In the genomic region with DNA sequence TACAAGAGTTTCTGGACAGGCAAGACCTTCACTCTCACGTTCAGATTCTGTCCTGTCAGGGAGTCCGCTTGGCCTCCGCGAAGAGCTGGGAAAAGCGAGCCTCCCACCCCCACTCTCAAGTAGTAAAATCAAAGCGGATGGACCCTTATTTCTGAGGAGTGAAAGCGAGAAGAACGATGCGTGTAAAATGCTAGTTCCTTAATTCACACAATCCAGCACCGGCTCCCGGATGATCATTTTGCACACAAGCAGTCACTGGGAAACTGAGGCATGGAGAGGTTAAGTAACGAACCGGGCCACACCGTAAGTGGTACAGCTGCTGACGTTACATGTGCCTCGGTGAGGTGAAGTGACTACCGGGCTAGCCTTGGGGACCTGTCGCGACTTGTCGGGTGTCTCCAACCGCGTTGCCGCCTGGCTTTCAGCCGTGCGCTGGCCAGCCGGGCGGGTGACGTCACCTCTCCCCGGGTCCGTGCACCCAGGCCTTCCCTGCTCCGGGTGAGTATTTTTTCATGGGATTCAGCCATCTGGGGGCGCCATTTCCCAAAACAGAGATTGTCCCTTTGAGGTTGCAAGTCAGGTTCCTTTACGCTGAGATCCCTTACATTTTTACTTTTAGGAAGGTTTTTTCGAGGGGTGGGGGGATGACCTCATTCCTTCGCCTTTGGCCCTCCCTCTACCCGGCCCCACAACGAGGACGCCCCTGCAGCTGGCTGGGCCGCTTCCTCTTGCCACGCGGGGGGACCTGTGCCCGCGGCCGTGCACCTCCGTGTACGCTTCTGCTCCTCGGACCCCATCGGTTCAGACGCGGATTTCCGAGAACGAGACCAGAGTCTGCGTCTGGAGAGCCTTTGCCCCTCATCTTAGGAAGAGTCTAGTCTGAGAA, we compare ENCODE assay signal across 8 cellular contexts. TPM values are rescaled to one million over a fixed set of nuclear protein-coding genes. Genes with fewer than 3 reads are reported as not detected.
DNase-seq lines count a peak whose midpoint lies in the region; ATAC-seq, FAIRE-seq and TF ChIP-seq lines count a peak whose summit lies in the region.

No MANE protein-coding gene starts in this region.

- no peaks in the 10 kb centered on the region for H3K9me2 ChIP-seq in hepatocyte (replicated peaks; ENCODE audit: insufficient read depth)

- H3K27me3 ChIP-seq in HL-60 (ENCODE audit: insufficient read depth, poor library complexity, severe bottlenecking) (peaks cover 77% of the 10 kb centered on the region), adrenal gland (peaks cover 61% of the 10 kb centered on the region), hepatocyte (peaks cover 73% of the 10 kb centered on the region)

- POLR2A ChIA-PET in A549 (lab: Yijun Ruan, JAX): no interaction called here

- TF ChIP-seq RAD21 in A549 (conservative IDR thresholded peaks at IDR 0.05 in 1 of 2, IDR thresholded peaks at IDR 0.05 in 1 of 2): no peak

- FAIRE-seq in A549 (lab: Jason Lieb, UNC): no peak

- H3K27ac ChIP-seq in A549 (no peak overlapping the region), HL-60 (replicated peaks) (no peak overlapping the region), adrenal gland (no peak overlapping the region), hepatocyte (no peak overlapping the region)

- H3K4me2 ChIP-seq in A549: peak overlapping the region; percentile 54
- peak overlapping the region; percentile 88 for H3K4me2 ChIP-seq in hepatocyte

- DNase-seq in A549 (ENCODE audit: low read depth in 1 of 2, low spot score in 1 of 2): peak in 1 of 2 experiments; percentile 5
- DNase-seq in HL-60 (ENCODE audit: low read depth in 1 of 2, low spot score in 1 of 2): peak in 1 of 2 experiments; percentile 18
- peak in 6 of 7 donors; percentile 28 to 62 (median 37) for DNase-seq in adrenal gland
- DNase-seq in hepatocyte (ENCODE audit: low spot score): peak; percentile 78
- DNase-seq in retinal pigment epithelial cell (ENCODE audit: low read depth): no peak
- DNase-seq in DMS114 treated with DMSO at 0.1 percent for 48 hours (lab: John Stamatoyannopoulos, UW; ENCODE audit: unreplicated experiment): no peak

- WGBS in A549 (ENCODE audit: missing lambda C conversion rate): 35% methylated on average over 48 of the region's 53 CpGs
- WGBS in adrenal gland, 4 donors: 7 to 15% (median 8%) methylated on average over 38 to 53 of the region's 53 CpGs
- 9% methylated on average over 53 of the region's 53 CpGs for WGBS in hepatocyte (ENCODE audit: low lambda C conversion rate, missing lambda C conversion rate)

- CTCF ChIA-PET in A549 (lab: Yijun Ruan, JAX): no interaction called here

- no peaks in the 10 kb centered on the region for H4K20me1 ChIP-seq in hepatocyte (ENCODE audit: insufficient read depth, poor library complexity, severe bottlenecking)

- H3K4me1 ChIP-seq in A549 (no peaks in the 10 kb centered on the region), adrenal gland (replicated peaks in 1 of 2) (peaks cover 3 to 24% of the 10 kb centered on the region in 2 donors), hepatocyte (ENCODE audit: insufficient read depth) (peaks cover 36% of the 10 kb centered on the region)

- H3K36me3 ChIP-seq in adrenal gland (replicated peaks in 1 of 2) (no peaks in the 10 kb centered on the region), hepatocyte (replicated peaks; ENCODE audit: insufficient read depth, low read depth) (no peaks in the 10 kb centered on the region)

- H2AFZ ChIP-seq in hepatocyte: peak overlapping the region; percentile 56

- H3K9me3 ChIP-seq in A549 (no peaks in the 10 kb centered on the region), adrenal gland (replicated peaks in 1 of 3) (no peaks in the 10 kb centered on the region), hepatocyte (ENCODE audit: low read depth) (no peaks in the 10 kb centered on the region)

- no peaks in the 10 kb centered on the region for H3K79me2 ChIP-seq in hepatocyte

- H3K4me3 ChIP-seq in A549 (no peak overlapping the region), HL-60 (replicated peaks; ENCODE audit: insufficient read depth, low read length) (peak overlapping the region; percentile 2), adrenal gland (peak overlapping the region in 1 of 4 donors; percentile 36), hepatocyte (peak overlapping the region; percentile 25), retinal pigment epithelial cell (ENCODE audit: low read length) (peak overlapping the region; percentile 29)

- ATAC-seq in A549: peak in 1 of 2 experiments; percentile 48; a peak in 2 of 6 replicates
- no peak for ATAC-seq in GM18498 (IDR thresholded peaks at IDR 0.05; ENCODE audit: unreplicated experiment)
- ATAC-seq in HG03095 (IDR thresholded peaks at IDR 0.05; ENCODE audit: unreplicated experiment): no peak

- no peak for TF ChIP-seq EP300 in A549 (IDR thresholded peaks at IDR 0.05)

- intact Hi-C loops in adrenal gland (cut with DNase I): no loop called here

- no peak for TF ChIP-seq CTCF in A549 (IDR thresholded peaks at IDR 0.05)
- no peak for TF ChIP-seq CTCF in HL-60 (IDR thresholded peaks at IDR 0.05; ENCODE audit: insufficient read depth, low read length)
- TF ChIP-seq CTCF in adrenal gland (IDR thresholded peaks at IDR 0.05): no peak
- TF ChIP-seq CTCF in hepatocyte (IDR thresholded peaks at IDR 0.05; ENCODE audit: poor library complexity): peak; percentile 64
- peak; percentile 62 for TF ChIP-seq CTCF in retinal pigment epithelial cell (conservative IDR thresholded peaks at IDR 0.05; ENCODE audit: low read depth, low read length)

- TF ChIP-seq POLR2A in A549 (IDR thresholded peaks at IDR 0.05; ENCODE audit: low read length): no peak
- TF ChIP-seq POLR2A in adrenal gland (IDR thresholded peaks at IDR 0.05): no peak

TF ChIP-seq in A549, 52 proteins besides CTCF, POLR2A, EP300 and RAD21 (continues in another document):
- TF ChIP-seq FOSB (CRISPR knock-in tag; IDR thresholded peaks at IDR 0.05) (no peak), SREBF2 (IDR thresholded peaks at IDR 0.05) (no peak), MAFK (IDR thresholded peaks at IDR 0.05; ENCODE audit: partially characterized antibody) (no peak), MYC (IDR thresholded peaks at IDR 0.05; ENCODE audit: borderline replicate concordance, low read length) (no peak), KDM5A (IDR thresholded peaks at IDR 0.05) (no peak), ZFP36 (IDR thresholded peaks at IDR 0.05; ENCODE audit: borderline replicate concordance, partially characterized antibody) (no peak), RNF2 (IDR thresholded peaks at IDR 0.05; ENCODE audit: borderline replicate concordance, low read depth) (no peak)
- TF ChIP-seq, protein P1, sequence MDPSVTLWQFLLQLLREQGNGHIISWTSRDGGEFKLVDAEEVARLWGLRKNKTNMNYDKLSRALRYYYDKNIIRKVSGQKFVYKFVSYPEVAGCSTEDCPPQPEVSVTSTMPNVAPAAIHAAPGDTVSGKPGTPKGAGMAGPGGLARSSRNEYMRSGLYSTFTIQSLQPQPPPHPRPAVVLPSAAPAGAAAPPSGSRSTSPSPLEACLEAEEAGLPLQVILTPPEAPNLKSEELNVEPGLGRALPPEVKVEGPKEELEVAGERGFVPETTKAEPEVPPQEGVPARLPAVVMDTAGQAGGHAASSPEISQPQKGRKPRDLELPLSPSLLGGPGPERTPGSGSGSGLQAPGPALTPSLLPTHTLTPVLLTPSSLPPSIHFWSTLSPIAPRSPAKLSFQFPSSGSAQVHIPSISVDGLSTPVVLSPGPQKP (IDR thresholded peaks at IDR 0.05; ENCODE audit: low read depth, low read length): no peak
- TF ChIP-seq, protein P2, sequence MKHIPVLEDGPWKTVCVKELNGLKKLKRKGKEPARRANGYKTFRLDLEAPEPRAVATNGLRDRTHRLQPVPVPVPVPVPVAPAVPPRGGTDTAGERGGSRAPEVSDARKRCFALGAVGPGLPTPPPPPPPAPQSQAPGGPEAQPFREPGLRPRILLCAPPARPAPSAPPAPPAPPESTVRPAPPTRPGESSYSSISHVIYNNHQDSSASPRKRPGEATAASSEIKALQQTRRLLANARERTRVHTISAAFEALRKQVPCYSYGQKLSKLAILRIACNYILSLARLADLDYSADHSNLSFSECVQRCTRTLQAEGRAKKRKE (CRISPR knock-in tag; IDR thresholded peaks at IDR 0.05; ENCODE audit: low read depth): no peak
- TF ChIP-seq, protein P3, sequence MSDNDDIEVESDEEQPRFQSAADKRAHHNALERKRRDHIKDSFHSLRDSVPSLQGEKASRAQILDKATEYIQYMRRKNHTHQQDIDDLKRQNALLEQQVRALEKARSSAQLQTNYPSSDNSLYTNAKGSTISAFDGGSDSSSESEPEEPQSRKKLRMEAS (IDR thresholded peaks at IDR 0.05): no peak
- TF ChIP-seq, protein P4, sequence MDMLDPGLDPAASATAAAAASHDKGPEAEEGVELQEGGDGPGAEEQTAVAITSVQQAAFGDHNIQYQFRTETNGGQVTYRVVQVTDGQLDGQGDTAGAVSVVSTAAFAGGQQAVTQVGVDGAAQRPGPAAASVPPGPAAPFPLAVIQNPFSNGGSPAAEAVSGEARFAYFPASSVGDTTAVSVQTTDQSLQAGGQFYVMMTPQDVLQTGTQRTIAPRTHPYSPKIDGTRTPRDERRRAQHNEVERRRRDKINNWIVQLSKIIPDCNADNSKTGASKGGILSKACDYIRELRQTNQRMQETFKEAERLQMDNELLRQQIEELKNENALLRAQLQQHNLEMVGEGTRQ (IDR thresholded peaks at IDR 0.05): no peak

RNA-seq across cellular contexts. Expression of a gene that starts 3.4 kb away (rescaled TPM):
- polyA plus RNA-seq in A549 (2011; rRNA removed) (not detected in 2 replicates), A549 (2017; fragmentation: RNase III; extraction: RNeasy Plus Mini Kit Qiagen cat#74134 plus additional on column Dnase treatment) (not detected in 3 replicates), adrenal gland (10 to 100 TPM in 1 of 3 donors, 1 to 10 TPM in 2; 2.0 to 22.3 (median 9.0) TPM), hepatocyte (42.8 and 50.0 TPM in 2 replicates)
- not detected in 2 replicates for polyA plus RNA-seq in A549 (2012; cell fraction: cytosol; rRNA removed)
- polyA plus RNA-seq in A549 (2012; cell fraction: nucleus; rRNA removed): not detected in 2 replicates
- not detected in 2 replicates for polyA minus RNA-seq in A549 (2011; rRNA and poly(A)+ RNA removed)
- total RNA-seq in adrenal gland (10 to 100 TPM in 1 of 8 donors, 1 to 10 TPM in 5, under 1 TPM in 2; 0.57 to 23.2 (median 2.5) TPM), hepatocyte (8.0 and 15.0 TPM in 2 replicates)

RNA-seq across cellular contexts. Expression of a gene that starts 32.4 kb away (rescaled TPM):
- polyA plus RNA-seq in A549 (2011; rRNA removed) (0.05 TPM in 1 of 2 replicates, not detected in the other), A549 (2017; fragmentation: RNase III; extraction: RNeasy Plus Mini Kit Qiagen cat#74134 plus additional on column Dnase treatment) (not detected in 3 replicates), adrenal gland (1 to 10 TPM in 2 of 3 donors, under 1 TPM in 1; 0.55 to 3.1 (median 1.0) TPM), hepatocyte (2.6 and 2.8 TPM in 2 replicates)
- polyA plus RNA-seq in A549 (2012; cell fraction: cytosol; rRNA removed): not detected in 2 replicates
- not detected in 2 replicates for polyA plus RNA-seq in A549 (2012; cell fraction: nucleus; rRNA removed)
- polyA minus RNA-seq in A549 (2011; rRNA and poly(A)+ RNA removed): not detected in 2 replicates
- total RNA-seq in adrenal gland (1 to 10 TPM in 3 of 8 donors, under 1 TPM in 1, not detected in 4; 0.18 to 6.3 (median 1.5) TPM), hepatocyte (2.1 and 2.8 TPM in 2 replicates)

Comparison
In these comparisons a context has a peak if more than half of its experiments do, and no peak if none do; other contexts are left out.
1. DNase-seq: peak in adrenal gland (6 of 7) and hepatocyte (single experiment); none in retinal pigment epithelial cell (single experiment) and DMS114 treated with DMSO at 0.1 percent for 48 hours (single experiment).
2. CTCF ChIP-seq: peak in hepatocyte (single experiment) and retinal pigment epithelial cell (single experiment); none in A549 (single experiment), HL-60 (single experiment) and adrenal gland (0 of 6).